ENCODE assay signal across 34 cellular contexts in the genomic region with DNA sequence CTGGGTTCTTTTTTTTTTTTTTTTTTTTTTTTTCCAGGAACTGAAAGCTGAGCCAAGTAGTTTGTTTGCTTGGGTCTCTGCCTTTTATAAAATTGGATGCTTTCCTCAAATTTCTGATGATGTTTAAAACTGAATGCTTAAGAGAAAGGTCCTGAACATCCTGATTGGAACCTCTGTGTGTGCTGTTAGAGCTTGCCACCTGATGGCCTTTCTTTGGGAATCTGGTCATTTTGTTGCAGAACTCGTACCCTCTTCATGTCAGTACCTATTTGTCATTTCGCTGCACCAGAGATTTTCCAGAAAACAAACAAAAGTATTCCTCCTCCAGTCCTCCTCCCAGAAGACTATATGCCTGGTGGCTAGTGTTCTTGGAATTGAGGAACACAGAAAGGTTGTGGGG.
"Had no signal": no experiment of that assay in that cellular context is flagged by ENCODE, and none has a peak within 500 bp of the region (broad histone marks: within the 10 kb centered on the region; RNA-seq: fewer than 3 reads in every experiment).

No MANE protein-coding gene starts in this region.

- H3K9me3 Mint-ChIP-seq: activated B cell treated with CpG ODN at 0.5 μM for 24 hours; activated CD8-positive, alpha-beta T cell treated with anti-CD3 and anti-CD28 coated beads for 36 hours; activated naive CD4-positive, alpha-beta T cell treated with anti-CD3 and anti-CD28 coated beads for 36 hours; activated naive CD4-positive, alpha-beta T cell treated with anti-CD3 and anti-CD28 coated beads, Interleukin-2, amount 50 U/mL, for 24 hours; activated naive CD8-positive, alpha-beta T cell treated with anti-CD3 and anti-CD28 coated beads for 36 hours; activated naive CD8-positive, alpha-beta T cell treated with anti-CD3 and anti-CD28 coated beads, Interleukin-2, amount 50 U/mL, for 24 hours; activated T-cell treated with anti-CD3 and anti-CD28 coated beads, Interleukin-2, amount 50 U/mL, for 4 hours; activated T-helper 17 cell treated with anti-CD3 and anti-CD28 coated beads, Interleukin-2, amount 50 U/mL, for 72 hours; endodermal cell; T-helper 2 cell treated with Interferon-gamma antibody and Interleukin-4, amounts not matched to agents 5 μg/mL and 100 μg/mL, for 36 hours had no signal

- H3K4me3 ChIP-seq: adrenal gland, body of pancreas, cardiac muscle cell, colonic mucosa, gastrocnemius medialis, heart left ventricle had no signal

- H3K36me3 ChIP-seq: adrenal gland, cardiac muscle cell, colonic mucosa, gastrocnemius medialis, heart left ventricle, WERI-Rb-1 had no signal

- H3K27ac Mint-ChIP-seq: activated B cell treated with CpG ODN at 0.5 μM for 24 hours; activated CD8-positive, alpha-beta T cell treated with anti-CD3 and anti-CD28 coated beads for 36 hours; activated naive CD4-positive, alpha-beta T cell treated with anti-CD3 and anti-CD28 coated beads for 36 hours; activated naive CD4-positive, alpha-beta T cell treated with anti-CD3 and anti-CD28 coated beads, Interleukin-2, amount 50 U/mL, for 24 hours; activated naive CD8-positive, alpha-beta T cell treated with anti-CD3 and anti-CD28 coated beads for 36 hours; activated naive CD8-positive, alpha-beta T cell treated with anti-CD3 and anti-CD28 coated beads, Interleukin-2, amount 50 U/mL, for 24 hours; activated T-helper 17 cell treated with anti-CD3 and anti-CD28 coated beads, Interleukin-2, amount 50 U/mL, for 72 hours; endodermal cell; T-helper 17 cell; T-helper 2 cell treated with Interferon-gamma antibody and Interleukin-4, amounts not matched to agents 5 μg/mL and 100 μg/mL, for 36 hours had no signal

- H3K27ac ChIP-seq: adrenal gland, body of pancreas, cardiac muscle cell, colonic mucosa, foreskin keratinocyte, gastrocnemius medialis, heart left ventricle, WERI-Rb-1 had no signal

- H3K27me3 ChIP-seq: adrenal gland, body of pancreas, cardiac muscle cell, colonic mucosa, foreskin keratinocyte, gastrocnemius medialis, heart left ventricle had no signal

- H3K27me3 Mint-ChIP-seq: activated CD8-positive, alpha-beta T cell treated with anti-CD3 and anti-CD28 coated beads for 36 hours; activated naive CD4-positive, alpha-beta T cell treated with anti-CD3 and anti-CD28 coated beads, Interleukin-2, amount 50 U/mL, for 24 hours; activated naive CD8-positive, alpha-beta T cell treated with anti-CD3 and anti-CD28 coated beads for 36 hours; activated naive CD8-positive, alpha-beta T cell treated with anti-CD3 and anti-CD28 coated beads, Interleukin-2, amount 50 U/mL, for 24 hours; activated T-helper 17 cell treated with anti-CD3 and anti-CD28 coated beads, Interleukin-2, amount 50 U/mL, for 72 hours; T-helper 17 cell had no signal

- DNase-seq: activated B cell treated with CpG ODN at 0.5 μM for 24 hours; activated CD4-positive, alpha-beta T cell treated with anti-CD3 and anti-CD28 coated beads for 48 hours; activated CD4-positive, alpha-beta T cell treated with anti-CD3 and anti-CD28 coated beads, Interleukin-2, amount 50 U/mL, for 1 hour; activated CD4-positive, alpha-beta T cell treated with anti-CD3 and anti-CD28 coated beads, Interleukin-2, amount 50 U/mL, for 48 hours; activated CD8-positive, alpha-beta memory T cell treated with anti-CD3 and anti-CD28 coated beads for 24 hours; activated CD8-positive, alpha-beta T cell treated with anti-CD3 and anti-CD28 coated beads for 36 hours; activated effector memory CD4-positive, alpha-beta T cell treated with anti-CD3 and anti-CD28 coated beads, Interleukin-2, amount 50 U/mL, for 16 hours; activated naive CD4-positive, alpha-beta T cell treated with anti-CD3 and anti-CD28 coated beads for 36 hours; activated naive CD8-positive, alpha-beta T cell treated with anti-CD3 and anti-CD28 coated beads for 36 hours; activated naive CD8-positive, alpha-beta T cell treated with anti-CD3 and anti-CD28 coated beads, Interleukin-2, amount 50 U/mL, for 24 hours; activated T-cell treated with anti-CD3 and anti-CD28 coated beads, Interleukin-2, amount 50 U/mL, for 4 hours; adrenal gland; amygdala; aorta; body of pancreas; central memory CD4-positive, alpha-beta T cell; cerebellar nuclear complex; colonic mucosa; effector CD8-positive, alpha-beta T cell; endodermal cell; foreskin keratinocyte; gastrocnemius medialis; glutamatergic neuron; heart left ventricle; T-helper 1 cell; T-helper 17 cell; T1000; WERI-Rb-1 had no signal

- H3K4me3 Mint-ChIP-seq: activated B cell treated with CpG ODN at 0.5 μM for 24 hours; activated CD8-positive, alpha-beta T cell treated with anti-CD3 and anti-CD28 coated beads for 36 hours; activated naive CD4-positive, alpha-beta T cell treated with anti-CD3 and anti-CD28 coated beads for 36 hours; activated naive CD4-positive, alpha-beta T cell treated with anti-CD3 and anti-CD28 coated beads, Interleukin-2, amount 50 U/mL, for 24 hours; activated naive CD8-positive, alpha-beta T cell treated with anti-CD3 and anti-CD28 coated beads for 36 hours; activated naive CD8-positive, alpha-beta T cell treated with anti-CD3 and anti-CD28 coated beads, Interleukin-2, amount 50 U/mL, for 24 hours; activated T-cell treated with anti-CD3 and anti-CD28 coated beads, Interleukin-2, amount 50 U/mL, for 4 hours; activated T-helper 17 cell treated with anti-CD3 and anti-CD28 coated beads, Interleukin-2, amount 50 U/mL, for 72 hours; endodermal cell; T-helper 17 cell; T-helper 2 cell treated with Interferon-gamma antibody and Interleukin-4, amounts not matched to agents 5 μg/mL and 100 μg/mL, for 36 hours had no signal

- H3K4me1 Mint-ChIP-seq: activated B cell treated with CpG ODN at 0.5 μM for 24 hours; activated naive CD8-positive, alpha-beta T cell treated with anti-CD3 and anti-CD28 coated beads for 36 hours had no signal

- H3K36me3 Mint-ChIP-seq: activated naive CD4-positive, alpha-beta T cell treated with anti-CD3 and anti-CD28 coated beads, Interleukin-2, amount 50 U/mL, for 24 hours; activated naive CD8-positive, alpha-beta T cell treated with anti-CD3 and anti-CD28 coated beads for 36 hours had no signal

- H3K9me3 ChIP-seq: adrenal gland, body of pancreas, colonic mucosa, gastrocnemius medialis, heart left ventricle had no signal

- ATAC-seq: activated CD4-positive, CD25-positive, alpha-beta regulatory T cell treated with anti-CD3 and anti-CD28 coated beads, Interleukin-2, amount 50 U/mL, for 24 hours; activated CD8-positive, alpha-beta T cell treated with anti-CD3 and anti-CD28 coated beads for 36 hours; activated naive CD8-positive, alpha-beta T cell treated with anti-CD3 and anti-CD28 coated beads, Interleukin-2, amount 50 U/mL, for 24 hours; activated T-cell treated with anti-CD3 and anti-CD28 coated beads, Interleukin-2, amount 50 U/mL, for 4 hours; activated T-helper 17 cell treated with anti-CD3 and anti-CD28 coated beads, Interleukin-2, amount 50 U/mL, for 72 hours; body of pancreas; esophagus mucosa; foreskin keratinocyte; gastrocnemius medialis; heart left ventricle; T-helper 17 cell had no signal

- H3K4me1 ChIP-seq: adrenal gland, body of pancreas, colonic mucosa had no signal
